ENCODE assay signal across 14 cellular contexts in genomic region chr21:44773291-44773932, GRCh38. TPM values are rescaled to one million over a fixed set of nuclear protein-coding genes. Genes with fewer than 3 reads are reported as not detected.
A peak's percentile ranks its signal among the peaks of the same experiment; 100 is the strongest.
DNase-seq lines count a peak whose midpoint lies in the region; ATAC-seq and TF ChIP-seq lines count a peak whose summit lies in the region.
"Had no signal": no experiment of that assay in that cellular context is flagged by ENCODE, and none has a peak within 500 bp of the region (broad histone marks: within the 10 kb centered on the region; RNA-seq: fewer than 3 reads in every experiment).

No MANE protein-coding gene starts in this region.

- no peak overlapping the region for H3K27ac ChIP-seq in brain microvascular endothelial cell
- H3K27ac ChIP-seq: breast epithelium had no signal

- peaks cover 37% of the 10 kb centered on the region for H3K36me3 ChIP-seq in brain microvascular endothelial cell (replicated peaks)
- H3K36me3 ChIP-seq: breast epithelium had no signal

- TF ChIP-seq CTCF in type B pancreatic cell (conservative IDR thresholded peaks at IDR 0.05), result no peak
- no peak for TF ChIP-seq CTCF in brain microvascular endothelial cell (IDR thresholded peaks at IDR 0.05; ENCODE audit: low read depth, low read length, missing control alignments)

- peaks cover 31% of the 10 kb centered on the region for H3K36me3 Mint-ChIP-seq in type B pancreatic cell

- no peaks in the 10 kb centered on the region for H3K9me3 Mint-ChIP-seq in type B pancreatic cell
- H3K9me3 Mint-ChIP-seq: activated T-helper 17 cell treated with anti-CD3 and anti-CD28 coated beads, Interleukin-2, amount 50 U/mL, for 72 hours; natural killer cell; stimulated activated naive B cell treated with anti-CD40 and anti-IgM and Interleukin-4, amounts not matched to agents 10 μg/mL and 1 μg/mL and 100 μg/mL, for 72 hours had no signal

- no peak for ATAC-seq in HG02571 (IDR thresholded peaks at IDR 0.05; ENCODE audit: unreplicated experiment)
- ATAC-seq: activated T-helper 17 cell treated with anti-CD3 and anti-CD28 coated beads, Interleukin-2, amount 50 U/mL, for 72 hours; natural killer cell; stimulated activated naive B cell treated with anti-CD40 and anti-IgM and Interleukin-4, amounts not matched to agents 10 μg/mL and 1 μg/mL and 100 μg/mL, for 72 hours had no signal

- no peak overlapping the region for H3K4me3 ChIP-seq in brain microvascular endothelial cell (ENCODE audit: low read depth, low read length)
- H3K4me3 ChIP-seq: breast epithelium had no signal

- in situ Hi-C loops in brain microvascular endothelial cell (cut with HindIII; ENCODE audit: low pct_ligation_motif_present, low sequenced_read_pairs), result no loop called here

- no peaks in the 10 kb centered on the region for H3K27me3 ChIP-seq in brain microvascular endothelial cell (replicated peaks)
- H3K27me3 ChIP-seq: breast epithelium had no signal

- no peak overlapping the region for H3K4me3 Mint-ChIP-seq in type B pancreatic cell
- H3K4me3 Mint-ChIP-seq: activated T-helper 17 cell treated with anti-CD3 and anti-CD28 coated beads, Interleukin-2, amount 50 U/mL, for 72 hours; natural killer cell; stimulated activated naive B cell treated with anti-CD40 and anti-IgM and Interleukin-4, amounts not matched to agents 10 μg/mL and 1 μg/mL and 100 μg/mL, for 72 hours had no signal

- H3K27me3 Mint-ChIP-seq in type B pancreatic cell, result no peaks in the 10 kb centered on the region
- H3K27me3 Mint-ChIP-seq: activated T-helper 17 cell treated with anti-CD3 and anti-CD28 coated beads, Interleukin-2, amount 50 U/mL, for 72 hours; stimulated activated naive B cell treated with anti-CD40 and anti-IgM and Interleukin-4, amounts not matched to agents 10 μg/mL and 1 μg/mL and 100 μg/mL, for 72 hours had no signal

- peaks cover 3% of the 10 kb centered on the region for H3K4me1 Mint-ChIP-seq in type B pancreatic cell (ENCODE audit: unreplicated experiment)

- DNase-seq in NCI-H1436 (lab: John Stamatoyannopoulos, UW), result peak; percentile 50
- no peak for DNase-seq in NCI-H1436 treated with DMSO at 0.1 percent for 48 hours (lab: John Stamatoyannopoulos, UW)
- DNase-seq in NCI-H69 (lab: John Stamatoyannopoulos, UW), result peak; percentile 100
- DNase-seq in islet precursor cell, result peak; percentile 81
- peak; percentile 72 for DNase-seq in type B pancreatic cell (ENCODE audit: extremely low spot score, unreplicated experiment)
- DNase-seq in activated effector memory CD4-positive, alpha-beta T cell treated with anti-CD3 and anti-CD28 coated beads, Interleukin-2, amount 50 U/mL, for 16 hours, result no peak
- no peak for DNase-seq in brain microvascular endothelial cell
- DNase-seq: 8988T; natural killer cell; NCI-H2227 treated with DMSO at 0.1 percent for 48 hours; stimulated activated naive B cell treated with anti-CD40 and anti-IgM and Interleukin-4, amounts not matched to agents 10 μg/mL and 1 μg/mL and 100 μg/mL, for 72 hours had no signal

- H3K27ac Mint-ChIP-seq in type B pancreatic cell, result no peak overlapping the region
- H3K27ac Mint-ChIP-seq: stimulated activated naive B cell treated with anti-CD40 and anti-IgM and Interleukin-4, amounts not matched to agents 10 μg/mL and 1 μg/mL and 100 μg/mL, for 72 hours had no signal

RNA-seq across cellular contexts. Expression of gene UBE2G2, which starts 28.2 kb away (rescaled TPM):
- total RNA-seq in type B pancreatic cell (ENCODE audit: low replicate concordance), result 75.6 and 92.4 TPM in 2 replicates

RNA-seq across cellular contexts. Expression of gene SUMO3, which starts 44.5 kb away (rescaled TPM):
- 61.0 and 81.2 TPM in 2 replicates for total RNA-seq in type B pancreatic cell (ENCODE audit: low replicate concordance)

Comparison
In these comparisons a context has a peak if more than half of its experiments do, and no peak if none do; other contexts are left out.
1. DNase-seq: peak in NCI-H1436 (single experiment), NCI-H69 (single experiment), islet precursor cell (single experiment) and type B pancreatic cell (single experiment); none in NCI-H1436 treated with DMSO at 0.1 percent for 48 hours (single experiment), activated effector memory CD4-positive, alpha-beta T cell treated with anti-CD3 and anti-CD28 coated beads, Interleukin-2, amount 50 U/mL, for 16 hours (single experiment) and brain microvascular endothelial cell (single experiment).